ENCODE assay signal across 1 cellular context in the genomic region with DNA sequence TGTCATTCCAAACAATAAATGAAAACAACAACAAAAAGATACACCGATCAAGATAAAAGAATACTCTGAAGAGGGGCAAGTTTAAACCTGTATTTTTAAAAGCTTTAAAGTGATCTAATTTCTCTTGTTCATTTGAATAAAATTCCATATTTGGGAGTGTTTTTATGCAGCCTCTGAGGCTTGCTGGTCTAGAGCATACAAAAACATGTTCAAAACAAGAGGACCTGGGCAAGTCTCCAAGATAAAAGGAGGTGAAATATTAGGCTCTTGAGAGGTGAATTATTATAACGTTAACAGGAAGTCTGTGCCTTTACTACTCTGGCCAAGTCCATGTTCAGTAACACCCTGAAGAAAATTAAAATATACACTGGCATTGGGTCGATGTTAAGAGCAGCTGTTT.
TF ChIP-seq lines count a peak whose summit lies in the region.

No MANE protein-coding gene starts in this region.

TF ChIP-seq in HepG2, 621 proteins besides CTCF, POLR2A, EP300 and RAD21:
- TF ChIP-seq ZNF577 (CRISPR knock-in tag; IDR thresholded peaks at IDR 0.05; ENCODE audit: borderline replicate concordance, low read depth), result no peak
- no peak for TF ChIP-seq HCFC1 (IDR thresholded peaks at IDR 0.05; ENCODE audit: low read depth, low read length)
- no peak for TF ChIP-seq KDM2A (CRISPR knock-in tag; IDR thresholded peaks at IDR 0.05; ENCODE audit: borderline replicate concordance, low read depth)
- no peak for TF ChIP-seq TBX3 (IDR thresholded peaks at IDR 0.05; ENCODE audit: borderline replicate concordance)
- TF ChIP-seq, protein P1, sequence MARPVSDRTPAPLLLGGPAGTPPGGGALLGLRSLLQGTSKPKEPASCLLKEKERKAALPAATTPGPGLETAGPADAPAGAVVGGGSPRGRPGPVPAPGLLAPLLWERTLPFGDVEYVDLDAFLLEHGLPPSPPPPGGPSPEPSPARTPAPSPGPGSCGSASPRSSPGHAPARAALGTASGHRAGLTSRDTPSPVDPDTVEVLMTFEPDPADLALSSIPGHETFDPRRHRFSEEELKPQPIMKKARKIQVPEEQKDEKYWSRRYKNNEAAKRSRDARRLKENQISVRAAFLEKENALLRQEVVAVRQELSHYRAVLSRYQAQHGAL (CRISPR knock-in tag; IDR thresholded peaks at IDR 0.05; ENCODE audit: not compliant biosample characterization), result no peak
- no peak for TF ChIP-seq ZNF7 (CRISPR knock-in tag; IDR thresholded peaks at IDR 0.05)
- no peak for TF ChIP-seq SYNCRIP (IDR thresholded peaks at IDR 0.05; ENCODE audit: insufficient read depth, low read depth, low read length)
- TF ChIP-seq, protein P2, sequence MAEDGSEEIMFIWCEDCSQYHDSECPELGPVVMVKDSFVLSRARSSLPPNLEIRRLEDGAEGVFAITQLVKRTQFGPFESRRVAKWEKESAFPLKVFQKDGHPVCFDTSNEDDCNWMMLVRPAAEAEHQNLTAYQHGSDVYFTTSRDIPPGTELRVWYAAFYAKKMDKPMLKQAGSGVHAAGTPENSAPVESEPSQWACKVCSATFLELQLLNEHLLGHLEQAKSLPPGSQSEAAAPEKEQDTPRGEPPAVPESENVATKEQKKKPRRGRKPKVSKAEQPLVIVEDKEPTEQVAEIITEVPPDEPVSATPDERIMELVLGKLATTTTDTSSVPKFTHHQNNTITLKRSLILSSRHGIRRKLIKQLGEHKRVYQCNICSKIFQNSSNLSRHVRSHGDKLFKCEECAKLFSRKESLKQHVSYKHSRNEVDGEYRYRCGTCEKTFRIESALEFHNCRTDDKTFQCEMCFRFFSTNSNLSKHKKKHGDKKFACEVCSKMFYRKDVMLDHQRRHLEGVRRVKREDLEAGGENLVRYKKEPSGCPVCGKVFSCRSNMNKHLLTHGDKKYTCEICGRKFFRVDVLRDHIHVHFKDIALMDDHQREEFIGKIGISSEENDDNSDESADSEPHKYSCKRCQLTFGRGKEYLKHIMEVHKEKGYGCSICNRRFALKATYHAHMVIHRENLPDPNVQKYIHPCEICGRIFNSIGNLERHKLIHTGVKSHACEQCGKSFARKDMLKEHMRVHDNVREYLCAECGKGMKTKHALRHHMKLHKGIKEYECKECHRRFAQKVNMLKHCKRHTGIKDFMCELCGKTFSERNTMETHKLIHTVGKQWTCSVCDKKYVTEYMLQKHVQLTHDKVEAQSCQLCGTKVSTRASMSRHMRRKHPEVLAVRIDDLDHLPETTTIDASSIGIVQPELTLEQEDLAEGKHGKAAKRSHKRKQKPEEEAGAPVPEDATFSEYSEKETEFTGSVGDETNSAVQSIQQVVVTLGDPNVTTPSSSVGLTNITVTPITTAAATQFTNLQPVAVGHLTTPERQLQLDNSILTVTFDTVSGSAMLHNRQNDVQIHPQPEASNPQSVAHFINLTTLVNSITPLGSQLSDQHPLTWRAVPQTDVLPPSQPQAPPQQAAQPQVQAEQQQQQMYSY (CRISPR knock-in tag; IDR thresholded peaks at IDR 0.05), result no peak
- no peak for TF ChIP-seq ETV5 (CRISPR knock-in tag; IDR thresholded peaks at IDR 0.05; ENCODE audit: borderline replicate concordance)
- TF ChIP-seq SAFB2 (CRISPR knock-in tag; IDR thresholded peaks at IDR 0.05; ENCODE audit: borderline replicate concordance, low read depth), result no peak
- TF ChIP-seq PAF1 (CRISPR knock-in tag; IDR thresholded peaks at IDR 0.05), result no peak
